ENCODE assay signal across 29 cellular contexts in genomic region chr13:100855151-100855550, GRCh38.
"Had no signal": no experiment of that assay in that cellular context is flagged by ENCODE, and none has a peak within 500 bp of the region (broad histone marks: within the 10 kb centered on the region; RNA-seq: fewer than 3 reads in every experiment).

No MANE protein-coding gene starts in this region.

- H3K4me1 ChIP-seq: pancreas, prostate gland, sigmoid colon, suprapubic skin, tibial artery had no signal

- DNase-seq: activated CD4-positive, alpha-beta memory T cell treated with anti-CD3 and anti-CD28 coated beads for 36 hours; activated CD4-positive, alpha-beta T cell treated with anti-CD3 and anti-CD28 coated beads, Interleukin-2, amount 10 ng/mL, durations not matched to agents 24 days and 14 days; activated gamma-delta T cell treated with Interleukin-2 at 50 U/mL for 16 hours; activated naive CD4-positive, alpha-beta T cell treated with anti-CD3 and anti-CD28 coated beads, Interleukin-2, amount 50 U/mL, for 16 hours; activated T-cell treated with anti-CD3 and anti-CD28 coated beads, Interleukin-2, amount 50 U/mL, for 4 hours; amniotic stem cell; brain microvascular endothelial cell; dorsolateral prefrontal cortex; effector memory CD4-positive, alpha-beta T cell; kidney; left colon; mammary epithelial cell; naive B cell; nephron progenitor cell; nucleus accumbens; pancreas; retina; sigmoid colon; small intestine; stimulated activated CD4-positive, alpha-beta T cell treated with anti-CD3 and anti-CD28 coated beads, Interleukin-1b, Interleukin-23, amount 100 ng/mL, for 48 hours; stimulated activated naive CD4-positive, alpha-beta T cell; T-helper 9 cell; tibial artery; WERI-Rb-1 had no signal

- H3K27me3 ChIP-seq: brain microvascular endothelial cell, dorsolateral prefrontal cortex, pancreas, sigmoid colon, suprapubic skin, tibial artery had no signal

- H3K27ac ChIP-seq: brain microvascular endothelial cell, coronary artery, dorsolateral prefrontal cortex, pancreas, prostate gland, sigmoid colon, suprapubic skin, tibial artery, WERI-Rb-1 had no signal

- ATAC-seq: activated CD4-positive, CD25-positive, alpha-beta regulatory T cell treated with anti-CD3 and anti-CD28 coated beads, Interleukin-2, amount 50 U/mL, for 24 hours; activated T-cell treated with anti-CD3 and anti-CD28 coated beads, Interleukin-2, amount 50 U/mL, for 4 hours; activated T-helper 17 cell treated with anti-CD3 and anti-CD28 coated beads, Interleukin-2, amount 50 U/mL, for 72 hours; left colon; pancreas had no signal

- H3K36me3 ChIP-seq: brain microvascular endothelial cell, pancreas, prostate gland, sigmoid colon, suprapubic skin, tibial artery, WERI-Rb-1 had no signal

- H3K9me3 ChIP-seq: pancreas, prostate gland, suprapubic skin, tibial artery had no signal

- H3K4me3 ChIP-seq: coronary artery, dorsolateral prefrontal cortex, pancreas, prostate gland, sigmoid colon, suprapubic skin, tibial artery had no signal
